In the genomic region with DNA sequence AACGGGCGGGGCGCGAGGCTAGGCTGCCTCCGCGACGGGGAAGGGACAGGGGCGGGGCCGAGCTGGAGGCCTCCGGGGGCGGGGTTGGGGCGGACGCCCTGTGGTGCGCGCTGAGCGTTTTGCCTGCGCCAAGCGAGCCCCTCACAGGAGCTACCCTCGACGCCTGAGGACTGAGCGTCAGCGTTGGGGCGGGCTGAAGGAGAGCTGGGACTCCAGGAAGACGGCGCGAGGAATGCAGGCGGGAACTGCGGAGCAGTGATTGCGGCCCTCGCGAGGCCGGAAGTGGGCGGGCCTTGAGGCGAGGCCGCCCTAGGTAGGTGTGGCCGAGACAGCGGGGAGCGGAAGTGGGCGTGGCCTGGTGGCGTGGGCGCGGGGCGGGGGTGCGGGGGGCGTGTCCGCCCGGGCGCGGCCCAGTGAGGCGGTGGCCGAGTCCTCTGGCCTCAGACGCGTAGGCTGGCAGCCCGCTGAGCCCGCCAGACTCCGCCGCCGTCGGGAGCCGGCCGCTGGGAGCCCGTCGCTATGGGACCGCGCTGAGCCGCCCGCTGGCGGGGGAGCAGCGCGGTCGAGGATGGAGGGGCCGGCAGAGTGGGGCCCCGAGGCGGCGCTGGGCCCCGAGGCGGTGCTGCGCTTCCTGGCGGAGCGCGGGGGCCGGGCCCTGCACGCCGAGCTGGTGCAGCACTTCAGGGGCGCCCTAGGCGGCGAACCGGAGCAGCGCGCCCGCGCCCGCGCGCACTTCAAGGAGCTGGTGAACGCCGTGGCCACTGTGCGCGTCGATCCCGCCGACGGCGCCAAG, we compare ENCODE assay signal across 8 cellular contexts.
A peak's percentile ranks its signal among the peaks of the same experiment; 100 is the strongest.
DNase-seq lines count a peak whose midpoint lies in the region; ATAC-seq and TF ChIP-seq lines count a peak whose summit lies in the region.

Gene SEPTIN10, minus strand, starts transcription at position 45 of the 793 bp plus-strand sequence. CDS start 139 bp downstream, outside the sequence.
A gene with protein sequence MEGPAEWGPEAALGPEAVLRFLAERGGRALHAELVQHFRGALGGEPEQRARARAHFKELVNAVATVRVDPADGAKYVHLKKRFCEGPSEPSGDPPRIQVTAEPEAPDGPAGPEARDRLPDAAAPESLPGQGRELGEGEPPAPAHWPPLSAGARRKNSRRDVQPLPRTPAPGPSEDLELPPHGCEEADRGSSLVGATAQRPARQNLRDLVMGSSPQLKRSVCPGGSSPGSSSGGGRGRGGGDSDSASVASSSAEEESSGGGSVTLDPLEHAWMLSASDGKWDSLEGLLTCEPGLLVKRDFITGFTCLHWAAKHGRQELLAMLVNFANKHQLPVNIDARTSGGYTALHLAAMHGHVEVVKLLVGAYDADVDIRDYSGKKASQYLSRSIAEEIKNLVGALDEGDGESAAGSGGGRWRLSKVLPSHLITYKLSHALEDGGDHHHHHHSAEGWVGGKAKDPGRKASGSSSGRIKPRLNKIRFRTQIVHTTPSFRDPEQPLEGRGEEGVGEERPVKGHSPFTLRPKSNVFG (plus strand): TSS at position 443 of the 793 bp plus-strand sequence. CDS start 126 bp downstream, at position 569.

- TF ChIP-seq CTCF in RWPE1 (conservative IDR thresholded peaks at IDR 0.05; ENCODE audit: low read depth) (no peak), foreskin fibroblast (IDR thresholded peaks at IDR 0.05; ENCODE audit: low read depth, low read length) (no peak), nephron progenitor cell (IDR thresholded peaks at IDR 0.05) (no peak)

- peaks cover 20% of the 10 kb centered on the region for H3K27me3 Mint-ChIP-seq in nephron progenitor cell (ENCODE audit: low read depth, poor library complexity)

- peak within 1 kb of the TSS; percentile 66 to 81 (median 74) for H3K4me2 ChIP-seq in BLaER1 treated with 17β-estradiol and CSF1 and Interleukin-3, amounts not matched to agents 10 nM and 100 nM

- H3K9me3 Mint-ChIP-seq in nephron progenitor cell = no peaks in the 10 kb centered on the region

- no peaks in the 10 kb centered on the region for H3K36me3 ChIP-seq in BLaER1 treated with 17β-estradiol and CSF1 and Interleukin-3, amounts not matched to agents 10 nM and 100 nM

- H3K4me3 Mint-ChIP-seq in nephron progenitor cell = peak within 1 kb of the TSS; percentile 98

- peaks cover 0 to 15% (median 7%) of the 10 kb centered on the region in 10 experiments; a peak in 8 of 20 replicates for H3K4me1 ChIP-seq in BLaER1 treated with 17β-estradiol and CSF1 and Interleukin-3, amounts not matched to agents 10 nM and 100 nM

- H3K9me3 ChIP-seq in BLaER1 treated with 17β-estradiol and CSF1 and Interleukin-3, amounts not matched to agents 10 nM and 100 nM (replicated peaks in 1 of 11) = peaks cover 24 to 33% (median 29%) of the 10 kb centered on the region in 11 experiments

- H3K4me1 Mint-ChIP-seq in nephron progenitor cell = peaks cover 59% of the 10 kb centered on the region

- peak within 1 kb of the TSS; percentile 59 to 71 (median 63) for H3K4me3 ChIP-seq in BLaER1 treated with 17β-estradiol and CSF1 and Interleukin-3, amounts not matched to agents 10 nM and 100 nM
- H3K4me3 ChIP-seq in foreskin fibroblast (ENCODE audit: low read depth in 1 of 2, low read length in 2 of 2) = peak within 1 kb of the TSS; percentile 69 to 84

- peak; percentile 77 for ATAC-seq in GM19463 (IDR thresholded peaks at IDR 0.05; ENCODE audit: unreplicated experiment)

- peak within 1 kb of the TSS in 9 of 11 experiments; percentile 38 to 79 (median 65); a peak in 15 of 22 replicates for H3K27ac ChIP-seq in BLaER1 treated with 17β-estradiol and CSF1 and Interleukin-3, amounts not matched to agents 10 nM and 100 nM
- H3K27ac ChIP-seq in RWPE1 = peak within 1 kb of the TSS; percentile 100

- POLR2A ChIA-PET in RWPE1 (lab: Yijun Ruan, JAX; ENCODE audit: low non-redundant PET) = interaction anchor here (0.6 to 1.3 kb wide), 4 partner anchors 9 to 92 kb away, joined by 3 to 7 read pairs (median 3); no protein-coding TSS in a partner anchor

- peaks cover 9% of the 10 kb centered on the region for H3K36me3 Mint-ChIP-seq in nephron progenitor cell (ENCODE audit: low read depth)

- CTCF ChIA-PET in RWPE1 (lab: Yijun Ruan, JAX) = interaction anchor here (0.7 to 2.3 kb wide), 3 partner anchors 48 to 101 kb away, joined by 3 to 20 read pairs (median 3); no protein-coding TSS in a partner anchor

- DNase-seq in HS-5 (ENCODE audit: low read depth) (peak; percentile 97), RWPE1 (ENCODE audit: low spot score) (peak; percentile 93), activated gamma-delta T cell treated with Interleukin-2 at 50 U/mL for 16 hours (peak; percentile 72), foreskin fibroblast (peak; percentile 100), nephron progenitor cell (peak; percentile 97)
- peak; percentile 73 for DNase-seq in stimulated activated naive CD4-positive, alpha-beta T cell treated with Interleukin-2 at 50 U/mL for 16 hours (lab: John Stamatoyannopoulos, UW)

- peaks cover 30 to 57% (median 50%) of the 10 kb centered on the region in 11 experiments for H3K27me3 ChIP-seq in BLaER1 treated with 17β-estradiol and CSF1 and Interleukin-3, amounts not matched to agents 10 nM and 100 nM

- H4K20me1 ChIP-seq in BLaER1 treated with 17β-estradiol and CSF1 and Interleukin-3, amounts not matched to agents 10 nM and 100 nM = peaks cover 0 to 19% (median 0%) of the 10 kb centered on the region in 11 experiments; a peak in 4 of 22 replicates

- H3K27ac Mint-ChIP-seq in nephron progenitor cell = peak within 1 kb of the TSS; percentile 99

- peak within 1 kb of the TSS; percentile 54 to 86 (median 72); a peak in 20 of 22 replicates for H3K9ac ChIP-seq in BLaER1 treated with 17β-estradiol and CSF1 and Interleukin-3, amounts not matched to agents 10 nM and 100 nM

Comparison
In these comparisons a context has a peak if more than half of its experiments do, and no peak if none do; other contexts are left out.
1. Peak in every context shown above with its lines: DNase-seq, ATAC-seq, H3K4me3 ChIP-seq and H3K27ac ChIP-seq.